ENCODE assay signal across 1 cellular context in genomic region chr2:152434395-152435182, GRCh38.
TF ChIP-seq lines count a peak whose summit lies in the region.

No MANE protein-coding gene starts in this region.

TF ChIP-seq in H1, 55 proteins besides CTCF, POLR2A, EP300 and RAD21:
- TF ChIP-seq SIRT6 (IDR thresholded peaks at IDR 0.05; ENCODE audit: low read length) (no peak), ZNF274 (IDR thresholded peaks at IDR 0.05; ENCODE audit: borderline replicate concordance, extremely low read depth, low read length) (no peak), JUN (IDR thresholded peaks at IDR 0.05; ENCODE audit: low read depth, low read length) (no peak), NANOG (IDR thresholded peaks at IDR 0.05; ENCODE audit: insufficient read depth, low read depth, low read length, poor library complexity, severe bottlenecking) (no peak), PHF8 (conservative IDR thresholded peaks at IDR 0.05; ENCODE audit: low read depth, low read length) (no peak), USF2 (IDR thresholded peaks at IDR 0.05; ENCODE audit: low read length) (no peak), SIX5 (IDR thresholded peaks at IDR 0.05; ENCODE audit: low read depth, low read length) (no peak), GTF2F1 (IDR thresholded peaks at IDR 0.05; ENCODE audit: borderline replicate concordance, low read depth, low read length) (no peak), EGR1 (IDR thresholded peaks at IDR 0.05; ENCODE audit: borderline replicate concordance, low read depth, low read length) (no peak), TAF1 (IDR thresholded peaks at IDR 0.05; ENCODE audit: low read depth, low read length) (no peak), POLR2AphosphoS5 (IDR thresholded peaks at IDR 0.05; ENCODE audit: low read depth, low read length) (no peak), SRF (IDR thresholded peaks at IDR 0.05; ENCODE audit: low read depth, low read length) (no peak), SUZ12 (IDR thresholded peaks at IDR 0.05; ENCODE audit: low read length) (no peak), FOSL1 (IDR thresholded peaks at IDR 0.05; ENCODE audit: insufficient read depth, low read depth, low read length) (no peak)
